Comparison of ENCODE assay signal across 13 cellular contexts in genomic region chr9:116087751-116088194, GRCh38.
DNase-seq lines count a peak whose midpoint lies in the region; ATAC-seq and TF ChIP-seq lines count a peak whose summit lies in the region.
"Had no signal": no experiment of that assay in that cellular context is flagged by ENCODE, and none has a peak within 500 bp of the region (broad histone marks: within the 10 kb centered on the region; RNA-seq: fewer than 3 reads in every experiment).

No MANE protein-coding gene starts in this region.

- no peak overlapping the region for H3K4me3 ChIP-seq in heart right ventricle
- no peak overlapping the region for H3K4me3 ChIP-seq in RWPE2 (ENCODE audit: severe bottlenecking)
- H3K4me3 ChIP-seq: pancreas, transverse colon had no signal

- peaks cover 0 to 17% (median 10%) of the 10 kb centered on the region in 9 donors for H3K4me1 ChIP-seq in heart right ventricle
- H3K4me1 ChIP-seq in RWPE2 (ENCODE audit: insufficient read depth, poor library complexity, severe bottlenecking), result peaks cover 8% of the 10 kb centered on the region
- peaks cover 20% of the 10 kb centered on the region for H3K4me1 ChIP-seq in foreskin keratinocyte
- H3K4me1 ChIP-seq: pancreas, transverse colon had no signal

- TF ChIP-seq CTCF in heart right ventricle (IDR thresholded peaks at IDR 0.05) (no peak), RWPE2 (IDR thresholded peaks at IDR 0.05; ENCODE audit: poor library complexity, severe bottlenecking) (no peak), foreskin keratinocyte (conservative IDR thresholded peaks at IDR 0.05) (no peak), GM10266 (IDR thresholded peaks at IDR 0.05; ENCODE audit: control insufficient read depth, insufficient read depth, low read depth, missing control alignments) (no peak)

- no peak overlapping the region for H3K27ac Mint-ChIP-seq in activated T-helper 1 cell treated with anti-CD3 and anti-CD28 coated beads, Interleukin-12 subunit alpha, Interleukin-12 subunit beta, Interleukin-2, Interleukin-4 antibody, amounts not matched to agents 30 ng/mL and 10 ng/mL and 1 ng/mL, durations not matched to agents 14 hours and 24 hours and 36 hours
- H3K27ac Mint-ChIP-seq: activated naive CD8-positive, alpha-beta T cell treated with anti-CD3 and anti-CD28 coated beads, Interleukin-2, amount 10 ng/mL, durations not matched to agents 7 days and 5 days had no signal

- DNase-seq in heart right ventricle, result no peak
- no peak for DNase-seq in Right ventricle myocardium inferior (ENCODE audit: missing footprints)
- no peak for DNase-seq in RWPE2 (ENCODE audit: low spot score)
- DNase-seq in foreskin keratinocyte, result peak in 1 of 2 donors; percentile 64
- DNase-seq in GM10266 (ENCODE audit: extremely low spot score), result no peak
- DNase-seq in activated T-helper 1 cell treated with anti-CD3 and anti-CD28 coated beads, Interleukin-12 subunit alpha, Interleukin-12 subunit beta, Interleukin-2, Interleukin-4 antibody, amounts not matched to agents 30 ng/mL and 10 ng/mL and 1 ng/mL, durations not matched to agents 14 hours and 24 hours and 36 hours (ENCODE audit: low spot score), result no peak
- DNase-seq in NCI-H146 treated with DMSO at 0.1 percent for 48 hours (lab: John Stamatoyannopoulos, UW; ENCODE audit: unreplicated experiment), result no peak
- DNase-seq: activated CD4-positive, alpha-beta T cell treated with anti-CD3 and anti-CD28 coated beads, Interleukin-2, amount 50 U/mL, for 4 hours; activated naive CD8-positive, alpha-beta T cell treated with anti-CD3 and anti-CD28 coated beads, Interleukin-2, amount 10 ng/mL, durations not matched to agents 7 days and 5 days; NCI-H2029; pancreas; transverse colon had no signal

- WGBS in heart right ventricle, 2 donors, result 35 to 37% methylated on average over 3 of the region's 3 CpGs

- H3K27me3 ChIP-seq in heart right ventricle (no peaks in the 10 kb centered on the region), RWPE2 (ENCODE audit: insufficient read depth, poor library complexity, severe bottlenecking) (no peaks in the 10 kb centered on the region), foreskin keratinocyte (no peaks in the 10 kb centered on the region)
- H3K27me3 ChIP-seq: pancreas, transverse colon had no signal

- no peaks in the 10 kb centered on the region for H3K4me1 Mint-ChIP-seq in activated T-helper 1 cell treated with anti-CD3 and anti-CD28 coated beads, Interleukin-12 subunit alpha, Interleukin-12 subunit beta, Interleukin-2, Interleukin-4 antibody, amounts not matched to agents 30 ng/mL and 10 ng/mL and 1 ng/mL, durations not matched to agents 14 hours and 24 hours and 36 hours (ENCODE audit: low read depth)
- H3K4me1 Mint-ChIP-seq: activated naive CD8-positive, alpha-beta T cell treated with anti-CD3 and anti-CD28 coated beads, Interleukin-2, amount 10 ng/mL, durations not matched to agents 7 days and 5 days had no signal

- H3K36me3 Mint-ChIP-seq in activated T-helper 1 cell treated with anti-CD3 and anti-CD28 coated beads, Interleukin-12 subunit alpha, Interleukin-12 subunit beta, Interleukin-2, Interleukin-4 antibody, amounts not matched to agents 30 ng/mL and 10 ng/mL and 1 ng/mL, durations not matched to agents 14 hours and 24 hours and 36 hours (ENCODE audit: low read depth), result no peaks in the 10 kb centered on the region
- H3K36me3 Mint-ChIP-seq: activated naive CD8-positive, alpha-beta T cell treated with anti-CD3 and anti-CD28 coated beads, Interleukin-2, amount 10 ng/mL, durations not matched to agents 7 days and 5 days had no signal

- ATAC-seq in heart right ventricle (peak in 1 of 8 donors; percentile 31), Right ventricle myocardium inferior (no peak), RWPE2 (ENCODE audit: low read depth) (peak; percentile 67), foreskin keratinocyte (peak; percentile 88), HG02759 (IDR thresholded peaks at IDR 0.05; ENCODE audit: unreplicated experiment) (no peak)

- peaks cover 4% of the 10 kb centered on the region for H3K9me3 Mint-ChIP-seq in activated T-helper 1 cell treated with anti-CD3 and anti-CD28 coated beads, Interleukin-12 subunit alpha, Interleukin-12 subunit beta, Interleukin-2, Interleukin-4 antibody, amounts not matched to agents 30 ng/mL and 10 ng/mL and 1 ng/mL, durations not matched to agents 14 hours and 24 hours and 36 hours

- H3K9me3 ChIP-seq in heart right ventricle (peaks cover 0 to 8% (median 0%) of the 10 kb centered on the region in 11 donors), RWPE2 (ENCODE audit: severe bottlenecking) (no peaks in the 10 kb centered on the region)
- H3K9me3 ChIP-seq: pancreas, transverse colon had no signal

- H3K27me3 Mint-ChIP-seq in activated T-helper 1 cell treated with anti-CD3 and anti-CD28 coated beads, Interleukin-12 subunit alpha, Interleukin-12 subunit beta, Interleukin-2, Interleukin-4 antibody, amounts not matched to agents 30 ng/mL and 10 ng/mL and 1 ng/mL, durations not matched to agents 14 hours and 24 hours and 36 hours (ENCODE audit: insufficient read depth), result no peaks in the 10 kb centered on the region
- H3K27me3 Mint-ChIP-seq: activated naive CD8-positive, alpha-beta T cell treated with anti-CD3 and anti-CD28 coated beads, Interleukin-2, amount 10 ng/mL, durations not matched to agents 7 days and 5 days had no signal

- no peak overlapping the region for H3K4me3 Mint-ChIP-seq in activated T-helper 1 cell treated with anti-CD3 and anti-CD28 coated beads, Interleukin-12 subunit alpha, Interleukin-12 subunit beta, Interleukin-2, Interleukin-4 antibody, amounts not matched to agents 30 ng/mL and 10 ng/mL and 1 ng/mL, durations not matched to agents 14 hours and 24 hours and 36 hours
- H3K4me3 Mint-ChIP-seq: activated naive CD8-positive, alpha-beta T cell treated with anti-CD3 and anti-CD28 coated beads, Interleukin-2, amount 10 ng/mL, durations not matched to agents 7 days and 5 days had no signal

- peak overlapping the region in 8 of 10 donors; percentile 37 to 52 (median 46) for H3K27ac ChIP-seq in heart right ventricle
- H3K27ac ChIP-seq in RWPE2 (ENCODE audit: poor library complexity, severe bottlenecking), result no peak overlapping the region
- H3K27ac ChIP-seq in foreskin keratinocyte, result peak overlapping the region; percentile 91
- H3K27ac ChIP-seq: pancreas had no signal

- H3K36me3 ChIP-seq in heart right ventricle (no peaks in the 10 kb centered on the region), RWPE2 (ENCODE audit: low read depth) (no peaks in the 10 kb centered on the region)
- H3K36me3 ChIP-seq: pancreas, transverse colon had no signal

- intact Hi-C loops in heart right ventricle (cut with DNase I) (loop anchor here in 4 of 10 donors (5.0 to 10.0 kb wide), 3 partner anchors 140 to 163 kb away; no protein-coding TSS in a partner anchor), Right ventricle myocardium inferior (cut with DNase I) (loop anchor here (5.0 kb wide), 1 partner anchor 145 kb away; no protein-coding TSS in a partner anchor)
- intact Hi-C loops in activated T-helper 1 cell treated with anti-CD3 and anti-CD28 coated beads, Interleukin-12 subunit alpha, Interleukin-12 subunit beta, Interleukin-2, Interleukin-4 antibody, amounts not matched to agents 30 ng/mL and 10 ng/mL and 1 ng/mL, durations not matched to agents 14 hours and 24 hours and 36 hours (cut with micrococcal nuclease), result no loop called here

Comparison
In these comparisons a context has a peak if more than half of its experiments do, and no peak if none do; other contexts are left out.
1. ATAC-seq: peak in RWPE2 (single experiment) and foreskin keratinocyte (single experiment); none in Right ventricle myocardium inferior (single experiment) and HG02759 (single experiment).